In genomic region chr4:76148142-76148849, GRCh38 we compare ENCODE assay signal across 1 cellular context.
TF ChIP-seq lines count a peak whose summit lies in the region.

Gene NUP54 (minus strand): TSS chr4:76148397. CDS start chr4:76148374, 23 bp downstream.

TF ChIP-seq in HepG2, 621 proteins besides CTCF, POLR2A, EP300 and RAD21 (continued from another document and continues in another):
- TF ChIP-seq PATZ1 (CRISPR knock-in tag; IDR thresholded peaks at IDR 0.05) (peak; percentile 61; the same call in 1 of the 2 replicates), ZNF549 (CRISPR knock-in tag; IDR thresholded peaks at IDR 0.05) (no peak), ZNF253 (CRISPR knock-in tag; IDR thresholded peaks at IDR 0.05; ENCODE audit: borderline replicate concordance) (no peak), DBP (CRISPR knock-in tag; IDR thresholded peaks at IDR 0.05; ENCODE audit: not compliant biosample characterization) (peak; percentile 90), CEBPZ (IDR thresholded peaks at IDR 0.05; ENCODE audit: low read length) (no peak), JUND (CRISPR knock-in tag; IDR thresholded peaks at IDR 0.05) (peak; percentile 61), THAP11 (CRISPR knock-in tag; IDR thresholded peaks at IDR 0.05) (peak; percentile 95), SMAD1 (CRISPR knock-in tag; IDR thresholded peaks at IDR 0.05; ENCODE audit: borderline replicate concordance, low read depth) (peak; percentile 63; the same call in 1 of the 2 replicates), ZNF746 (CRISPR knock-in tag; IDR thresholded peaks at IDR 0.05) (peak; percentile 35; the same call in 1 of the 2 replicates), POLR2G (IDR thresholded peaks at IDR 0.05; ENCODE audit: low read depth, low read length) (peak; percentile 92), SETDB1 (CRISPR knock-in tag; IDR thresholded peaks at IDR 0.05; ENCODE audit: borderline replicate concordance) (no peak), IKZF4 (CRISPR knock-in tag; IDR thresholded peaks at IDR 0.05; ENCODE audit: borderline replicate concordance, low read depth, not compliant biosample characterization) (no peak), HNF4G (IDR thresholded peaks at IDR 0.05; ENCODE audit: borderline replicate concordance, low read depth, low read length) (no peak), HNF4G (CRISPR knock-in tag; IDR thresholded peaks at IDR 0.05; ENCODE audit: borderline replicate concordance, low read depth) (no peak; the same call in 1 of the 2 replicates), ZNF20 (CRISPR knock-in tag; IDR thresholded peaks at IDR 0.05) (no peak), PITX1 (CRISPR knock-in tag; IDR thresholded peaks at IDR 0.05) (peak; percentile 69), ZNF121 (CRISPR knock-in tag; IDR thresholded peaks at IDR 0.05) (no peak; the same call in 1 of the 2 replicates), TRIM22 (IDR thresholded peaks at IDR 0.05) (no peak), ATM (IDR thresholded peaks at IDR 0.05; ENCODE audit: borderline replicate concordance) (no peak), ZNF629 (CRISPR knock-in tag; conservative IDR thresholded peaks at IDR 0.05) (no peak), AFF4 (CRISPR knock-in tag; IDR thresholded peaks at IDR 0.05) (0 out of 2 replicates have a peak, but pooled peaks have one; percentile 49), SMC3 (IDR thresholded peaks at IDR 0.05; ENCODE audit: low read length) (no peak), PHF5A (CRISPR knock-in tag; IDR thresholded peaks at IDR 0.05; ENCODE audit: low read depth, unreplicated experiment) (peak; percentile 70), SNAI1 (CRISPR knock-in tag; IDR thresholded peaks at IDR 0.05; ENCODE audit: borderline replicate concordance) (no peak), TRAFD1 (CRISPR knock-in tag; IDR thresholded peaks at IDR 0.05; ENCODE audit: borderline replicate concordance) (peak; percentile 47; the same call in 1 of the 2 replicates), RARA (CRISPR knock-in tag; IDR thresholded peaks at IDR 0.05) (peak; percentile 24; the same call in 1 of the 2 replicates), ARID5B (CRISPR knock-in tag; IDR thresholded peaks at IDR 0.05) (peak; percentile 62), FOXO4 (CRISPR knock-in tag; conservative IDR thresholded peaks at IDR 0.05) (0 out of 2 replicates have a peak, but pooled peaks have one; percentile 57), WIZ (CRISPR knock-in tag; IDR thresholded peaks at IDR 0.05) (peak; percentile 6; the same call in 1 of the 2 replicates), RFX1 (IDR thresholded peaks at IDR 0.05) (no peak), ZSCAN31 (CRISPR knock-in tag; IDR thresholded peaks at IDR 0.05; ENCODE audit: low read depth) (peak; percentile 97; the same call in 1 of the 2 replicates), KDM5A (IDR thresholded peaks at IDR 0.05; ENCODE audit: borderline replicate concordance, low read length) (peak; percentile 98), ZNF30 (CRISPR knock-in tag; IDR thresholded peaks at IDR 0.05) (peak; percentile 84), ZNF24 (IDR thresholded peaks at IDR 0.05) (0 out of 2 replicates have a peak, but pooled peaks have one; percentile 20), FOXK1 (CRISPR knock-in tag; IDR thresholded peaks at IDR 0.05; ENCODE audit: borderline replicate concordance, low read depth) (peak; percentile 86; the same call in 1 of the 2 replicates), TAF15 (IDR thresholded peaks at IDR 0.05; ENCODE audit: low read depth, low read length, poor library complexity, severe bottlenecking) (no peak), XRCC5 (optimal IDR thresholded peaks at IDR 0.05; ENCODE audit: low read length) (peak; percentile 98), KDM2A (CRISPR knock-in tag; IDR thresholded peaks at IDR 0.05; ENCODE audit: borderline replicate concordance, low read depth) (peak; percentile 99), CBX1 (IDR thresholded peaks at IDR 0.05; ENCODE audit: low read depth) (peak; percentile 96), TFE3 (CRISPR knock-in tag; IDR thresholded peaks at IDR 0.05) (peak; percentile 51; the same call in 1 of the 2 replicates)
